ENCODE assay signal across 19 cellular contexts in genomic region chr12:103382736-103383346, GRCh38.
DNase-seq lines count a peak whose midpoint lies in the region; ATAC-seq, FAIRE-seq and TF ChIP-seq lines count a peak whose summit lies in the region.
"Had no signal": no experiment of that assay in that cellular context is flagged by ENCODE, and none has a peak within 500 bp of the region (broad histone marks: within the 10 kb centered on the region; RNA-seq: fewer than 3 reads in every experiment).

No MANE protein-coding gene starts in this region.

- DNase-seq in GM18507 (ENCODE audit: extremely low spot score, insufficient read length, low read depth) (no peak), superior temporal gyrus (ENCODE audit: extremely low spot score) (no peak), NCI-H748 (lab: John Stamatoyannopoulos, UW; ENCODE audit: unreplicated experiment) (no peak), NCI-H1436 (lab: John Stamatoyannopoulos, UW) (no peak)
- DNase-seq: ACHN; Calu3; CD4-positive, alpha-beta T cell; DMS 273 treated with DMSO at 0.1 percent for 48 hours; DND-41; GDM1; KG1 had no signal

- no peaks in the 10 kb centered on the region for H3K79me2 ChIP-seq in OCI-LY3 (ENCODE audit: low read length)

- no peaks in the 10 kb centered on the region for H3K27me3 ChIP-seq in OCI-LY3 (ENCODE audit: low read depth, low read length)
- H3K27me3 ChIP-seq: BLaER1 treated with 17β-estradiol and CSF1 and Interleukin-3, amounts not matched to agents 10 nM and 100 nM had no signal

- no peaks in the 10 kb centered on the region for H4K20me1 ChIP-seq in OCI-LY3 (ENCODE audit: insufficient read depth, low read length)
- H4K20me1 ChIP-seq: BLaER1 treated with 17β-estradiol and CSF1 and Interleukin-3, amounts not matched to agents 10 nM and 100 nM had no signal

- H3K27ac ChIP-seq in OCI-LY3 (ENCODE audit: low read length): no peak overlapping the region
- H3K27ac ChIP-seq: BLaER1 treated with 17β-estradiol and CSF1 and Interleukin-3, amounts not matched to agents 10 nM and 100 nM had no signal

- no peak overlapping the region for H2AFZ ChIP-seq in OCI-LY3 (ENCODE audit: low read depth, low read length)

- peak; percentile 70 for FAIRE-seq in GM18507 (lab: Jason Lieb, UNC)
- FAIRE-seq: GM12892, H1 had no signal

- no peak overlapping the region for H3K9ac ChIP-seq in OCI-LY3 (ENCODE audit: low read length)
- H3K9ac ChIP-seq: BLaER1 treated with 17β-estradiol and CSF1 and Interleukin-3, amounts not matched to agents 10 nM and 100 nM had no signal

- H3K4me1 ChIP-seq in OCI-LY3 (ENCODE audit: low read length): peaks cover 12% of the 10 kb centered on the region
- H3K4me1 ChIP-seq: BLaER1 treated with 17β-estradiol and CSF1 and Interleukin-3, amounts not matched to agents 10 nM and 100 nM; HAP-1 had no signal

- H3K36me3 ChIP-seq in OCI-LY3 (replicated peaks; ENCODE audit: low read depth, low read length): no peaks in the 10 kb centered on the region
- H3K36me3 ChIP-seq: BLaER1 treated with 17β-estradiol and CSF1 and Interleukin-3, amounts not matched to agents 10 nM and 100 nM; HAP-1 had no signal

- H3K9me3 ChIP-seq in OCI-LY3 (ENCODE audit: insufficient read depth, low read length): no peaks in the 10 kb centered on the region
- H3K9me3 ChIP-seq: BLaER1 treated with 17β-estradiol and CSF1 and Interleukin-3, amounts not matched to agents 10 nM and 100 nM; HAP-1 had no signal

- peak overlapping the region; percentile 16 for H3K4me2 ChIP-seq in OCI-LY3 (ENCODE audit: low read length)
- H3K4me2 ChIP-seq: BLaER1 treated with 17β-estradiol and CSF1 and Interleukin-3, amounts not matched to agents 10 nM and 100 nM had no signal

- H3K4me3 ChIP-seq in OCI-LY3 (ENCODE audit: low read length): no peak overlapping the region
- H3K4me3 ChIP-seq: BLaER1 treated with 17β-estradiol and CSF1 and Interleukin-3, amounts not matched to agents 10 nM and 100 nM; HAP-1 had no signal

- ATAC-seq in GM19043 (IDR thresholded peaks at IDR 0.05; ENCODE audit: low read depth, unreplicated experiment): peak; percentile 63
- ATAC-seq in GM21423 (IDR thresholded peaks at IDR 0.05; ENCODE audit: unreplicated experiment): peak; percentile 68
- no peak for ATAC-seq in GM21619 (IDR thresholded peaks at IDR 0.05; ENCODE audit: unreplicated experiment)

- no peak for TF ChIP-seq CTCF in OCI-LY3 (IDR thresholded peaks at IDR 0.05; ENCODE audit: low read depth, low read length)
